Comparison of ENCODE assay signal across 31 cellular contexts in genomic region chr3:168457973-168458539, GRCh38.
DNase-seq lines count a peak whose midpoint lies in the region; ATAC-seq and TF ChIP-seq lines count a peak whose summit lies in the region.
"Had no signal": no experiment of that assay in that cellular context is flagged by ENCODE, and none has a peak within 500 bp of the region (broad histone marks: within the 10 kb centered on the region; RNA-seq: fewer than 3 reads in every experiment).

No MANE protein-coding gene starts in this region.

- no peaks in the 10 kb centered on the region for H3K4me1 ChIP-seq in A673 (ENCODE audit: insufficient read depth, low read length, poor library complexity, severe bottlenecking)
- H3K4me1 ChIP-seq: ascending aorta, lower lobe of right lung, psoas muscle, transverse colon had no signal

- peak overlapping the region; percentile 28 for H3K27ac Mint-ChIP-seq in glutamatergic neuron (ENCODE audit: unreplicated experiment)
- no peak overlapping the region for H3K27ac Mint-ChIP-seq in activated T-cell treated with anti-CD3 and anti-CD28 coated beads, Interleukin-2, amount 50 U/mL, for 72 hours
- H3K27ac Mint-ChIP-seq: activated CD8-positive, alpha-beta memory T cell treated with anti-CD3 and anti-CD28 coated beads, Interleukin-2, amount 10 ng/mL, durations not matched to agents 7 days and 5 days; activated naive CD8-positive, alpha-beta T cell treated with anti-CD3 and anti-CD28 coated beads, Interleukin-2, amount 10 ng/mL, durations not matched to agents 7 days and 5 days; CD14-positive monocyte; naive thymus-derived CD8-positive, alpha-beta T cell had no signal

- peak; percentile 48 for DNase-seq in DMS153 treated with DMSO at 0.1 percent for 48 hours (lab: John Stamatoyannopoulos, UW; ENCODE audit: unreplicated experiment)
- peak; percentile 0 for DNase-seq in NCI-H1092 (lab: John Stamatoyannopoulos, UW)
- peak; percentile 16 for DNase-seq in NCI-H526 treated with DMSO at 0.1 percent for 48 hours (lab: John Stamatoyannopoulos, UW)
- DNase-seq in glutamatergic neuron, result no peak
- no peak for DNase-seq in activated T-cell treated with anti-CD3 and anti-CD28 coated beads, Interleukin-2, amount 50 U/mL, for 72 hours
- DNase-seq in A673 (ENCODE audit: low spot score), result no peak
- DNase-seq: activated CD4-positive, alpha-beta T cell treated with anti-CD3 and anti-CD28 coated beads, Interleukin-2, amount 50 U/mL, for 4 hours; activated CD8-positive, alpha-beta memory T cell treated with anti-CD3 and anti-CD28 coated beads, Interleukin-2, amount 10 ng/mL, durations not matched to agents 7 days and 5 days; activated gamma-delta T cell treated with Interleukin-2 at 50 U/mL for 16 hours; activated naive CD8-positive, alpha-beta T cell treated with anti-CD3 and anti-CD28 coated beads, Interleukin-2, amount 10 ng/mL, durations not matched to agents 7 days and 5 days; activated T-cell treated with anti-CD3 and anti-CD28 coated beads, Interleukin-2, amount 50 U/mL, for 4 hours; effector CD4-positive, alpha-beta T cell; EL; GOT3; hypothalamus; lower lobe of right lung; naive thymus-derived CD8-positive, alpha-beta T cell; NCI-H2029; NCI-H510A; occipital lobe; psoas muscle; Right ventricle myocardium superior; stimulated activated CD4-positive, alpha-beta T cell treated with anti-CD3 and anti-CD28 coated beads, Interleukin-4, amount 100 ng/mL, for 24 hours; T-helper 2 cell; transverse colon had no signal

- no peaks in the 10 kb centered on the region for H3K36me3 ChIP-seq in A673 (ENCODE audit: insufficient read depth, low read length, poor library complexity, severe bottlenecking)
- H3K36me3 ChIP-seq: ascending aorta, lower lobe of right lung, transverse colon had no signal

- H3K4me1 Mint-ChIP-seq in glutamatergic neuron (ENCODE audit: low read depth, unreplicated experiment), result peaks cover 16% of the 10 kb centered on the region
- no peaks in the 10 kb centered on the region for H3K4me1 Mint-ChIP-seq in activated T-cell treated with anti-CD3 and anti-CD28 coated beads, Interleukin-2, amount 50 U/mL, for 72 hours (ENCODE audit: low read depth)
- H3K4me1 Mint-ChIP-seq: activated CD8-positive, alpha-beta memory T cell treated with anti-CD3 and anti-CD28 coated beads, Interleukin-2, amount 10 ng/mL, durations not matched to agents 7 days and 5 days; activated naive CD8-positive, alpha-beta T cell treated with anti-CD3 and anti-CD28 coated beads, Interleukin-2, amount 10 ng/mL, durations not matched to agents 7 days and 5 days; CD14-positive monocyte; naive thymus-derived CD8-positive, alpha-beta T cell had no signal

- POLR2A ChIA-PET in A673 (lab: Charles Lee; ENCODE audit: low non-redundant PET), result no interaction called here

- no peak overlapping the region for H3K4me3 ChIP-seq in A673 (ENCODE audit: low read depth, low read length, poor library complexity, severe bottlenecking)
- H3K4me3 ChIP-seq: ascending aorta, lower lobe of right lung, psoas muscle, transverse colon had no signal

- peaks cover 2% of the 10 kb centered on the region for H3K9me3 Mint-ChIP-seq in glutamatergic neuron (ENCODE audit: unreplicated experiment)
- H3K9me3 Mint-ChIP-seq in activated T-cell treated with anti-CD3 and anti-CD28 coated beads, Interleukin-2, amount 50 U/mL, for 72 hours, result peaks cover 5 to 9% of the 10 kb centered on the region in 2 donors
- H3K9me3 Mint-ChIP-seq: activated naive CD8-positive, alpha-beta T cell treated with anti-CD3 and anti-CD28 coated beads, Interleukin-2, amount 10 ng/mL, durations not matched to agents 7 days and 5 days had no signal

- H3K27me3 ChIP-seq in A673 (replicated peaks; ENCODE audit: insufficient read depth, low read depth, low read length, poor library complexity), result no peaks in the 10 kb centered on the region
- H3K27me3 ChIP-seq: ascending aorta, transverse colon had no signal

- TF ChIP-seq CTCF in glutamatergic neuron (IDR thresholded peaks at IDR 0.05; ENCODE audit: partially characterized antibody, unreplicated experiment), result no peak
- TF ChIP-seq CTCF in A673 (conservative IDR thresholded peaks at IDR 0.05; ENCODE audit: low read depth, low read length), result no peak

- intact Hi-C loops in A673 (cut with micrococcal nuclease; ENCODE audit: unreplicated experiment), result no loop called here

- peaks cover 14% of the 10 kb centered on the region for H3K36me3 Mint-ChIP-seq in glutamatergic neuron (ENCODE audit: unreplicated experiment)
- H3K36me3 Mint-ChIP-seq in activated T-cell treated with anti-CD3 and anti-CD28 coated beads, Interleukin-2, amount 50 U/mL, for 72 hours (ENCODE audit: insufficient read depth in 2 of 2), result no peaks in the 10 kb centered on the region
- H3K36me3 Mint-ChIP-seq: activated CD8-positive, alpha-beta memory T cell treated with anti-CD3 and anti-CD28 coated beads, Interleukin-2, amount 10 ng/mL, durations not matched to agents 7 days and 5 days; activated naive CD8-positive, alpha-beta T cell treated with anti-CD3 and anti-CD28 coated beads, Interleukin-2, amount 10 ng/mL, durations not matched to agents 7 days and 5 days; CD14-positive monocyte had no signal

- H3K4me3 Mint-ChIP-seq in glutamatergic neuron (ENCODE audit: unreplicated experiment), result no peak overlapping the region
- no peak overlapping the region for H3K4me3 Mint-ChIP-seq in activated T-cell treated with anti-CD3 and anti-CD28 coated beads, Interleukin-2, amount 50 U/mL, for 72 hours
- H3K4me3 Mint-ChIP-seq: activated CD8-positive, alpha-beta memory T cell treated with anti-CD3 and anti-CD28 coated beads, Interleukin-2, amount 10 ng/mL, durations not matched to agents 7 days and 5 days; activated naive CD8-positive, alpha-beta T cell treated with anti-CD3 and anti-CD28 coated beads, Interleukin-2, amount 10 ng/mL, durations not matched to agents 7 days and 5 days; activated T-cell treated with anti-CD3 and anti-CD28 coated beads, Interleukin-2, amount 50 U/mL, for 4 hours; CD14-positive monocyte; naive thymus-derived CD8-positive, alpha-beta T cell had no signal

- no TSS peak for BruUV-seq in A673 (replicated peaks; lab: Mats Ljungman, UMichigan)

- no peaks in the 10 kb centered on the region for H3K9me3 ChIP-seq in A673 (ENCODE audit: low read depth, low read length, poor library complexity, severe bottlenecking)
- H3K9me3 ChIP-seq: ascending aorta, lower lobe of right lung, transverse colon had no signal

- no peak overlapping the region for H3K27ac ChIP-seq in A673 (ENCODE audit: low read depth, low read length, poor library complexity, severe bottlenecking)
- H3K27ac ChIP-seq: ascending aorta, KMS-11, lower lobe of right lung, psoas muscle, transverse colon had no signal

- no peaks in the 10 kb centered on the region for H3K27me3 Mint-ChIP-seq in glutamatergic neuron (ENCODE audit: unreplicated experiment)
- no peaks in the 10 kb centered on the region for H3K27me3 Mint-ChIP-seq in activated T-cell treated with anti-CD3 and anti-CD28 coated beads, Interleukin-2, amount 50 U/mL, for 72 hours (ENCODE audit: low read depth)
- H3K27me3 Mint-ChIP-seq: activated CD8-positive, alpha-beta memory T cell treated with anti-CD3 and anti-CD28 coated beads, Interleukin-2, amount 10 ng/mL, durations not matched to agents 7 days and 5 days; activated naive CD8-positive, alpha-beta T cell treated with anti-CD3 and anti-CD28 coated beads, Interleukin-2, amount 10 ng/mL, durations not matched to agents 7 days and 5 days had no signal

- no peak for ATAC-seq in activated T-cell treated with anti-CD3 and anti-CD28 coated beads, Interleukin-2, amount 50 U/mL, for 72 hours (replicated peaks in 1 of 2)
- no peak for ATAC-seq in HG02852 (IDR thresholded peaks at IDR 0.05; ENCODE audit: unreplicated experiment)
- ATAC-seq: activated CD4-positive, CD25-positive, alpha-beta regulatory T cell treated with anti-CD3 and anti-CD28 coated beads, Interleukin-2, amount 50 U/mL, for 24 hours; activated CD8-positive, alpha-beta memory T cell treated with anti-CD3 and anti-CD28 coated beads, Interleukin-2, amount 10 ng/mL, durations not matched to agents 7 days and 5 days; activated T-cell treated with anti-CD3 and anti-CD28 coated beads, Interleukin-2, amount 50 U/mL, for 4 hours; lower lobe of right lung; naive thymus-derived CD8-positive, alpha-beta T cell; Panc1; psoas muscle had no signal

- CTCF ChIA-PET in A673 (lab: Charles Lee), result no interaction called here

Comparison
In these comparisons a context has a peak if more than half of its experiments do, and no peak if none do; other contexts are left out.
1. DNase-seq: peak in DMS153 treated with DMSO at 0.1 percent for 48 hours (single experiment), NCI-H1092 (single experiment) and NCI-H526 treated with DMSO at 0.1 percent for 48 hours (single experiment); none in glutamatergic neuron (single experiment), activated T-cell treated with anti-CD3 and anti-CD28 coated beads, Interleukin-2, amount 50 U/mL, for 72 hours (0 of 2) and A673 (single experiment).